Comparison of ENCODE assay signal across 25 cellular contexts in the genomic region with DNA sequence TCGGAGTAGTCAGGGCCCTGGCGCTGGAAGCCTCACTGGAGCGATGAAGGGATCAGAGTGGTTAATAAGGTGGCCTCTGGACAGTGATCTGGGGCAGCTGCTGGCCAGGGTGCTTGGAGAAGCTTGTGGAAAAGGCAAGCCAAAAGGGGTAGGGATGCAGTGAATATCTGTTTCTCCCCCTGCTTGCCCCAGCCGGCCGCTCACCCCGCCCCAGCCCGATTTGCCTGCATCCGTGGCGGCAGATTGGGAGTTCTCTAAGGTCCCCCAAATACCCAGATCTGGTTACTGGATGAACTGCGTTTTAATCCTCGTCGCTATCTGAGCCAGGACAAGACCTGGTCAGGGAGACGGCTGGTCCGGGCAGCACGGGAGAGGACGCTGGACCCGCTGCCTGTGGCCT. TPM values are rescaled to one million over a fixed set of nuclear protein-coding genes. Genes with fewer than 3 reads are reported as not detected.
DNase-seq lines count a peak whose midpoint lies in the region; ATAC-seq, FAIRE-seq and TF ChIP-seq lines count a peak whose summit lies in the region.
"Had no signal": no experiment of that assay in that cellular context is flagged by ENCODE, and none has a peak within 500 bp of the region (broad histone marks: within the 10 kb centered on the region; RNA-seq: fewer than 3 reads in every experiment).

No MANE protein-coding gene starts in this region.

- peak overlapping the region; percentile 85 for H3K4me2 ChIP-seq in Loucy (ENCODE audit: low read depth, low read length, poor library complexity, severe bottlenecking)
- H3K4me2 ChIP-seq: KMS-11 had no signal

- H3K9ac ChIP-seq in Loucy (ENCODE audit: low read depth, low read length, poor library complexity, severe bottlenecking), result peak overlapping the region; percentile 99
- H3K9ac ChIP-seq: KMS-11 had no signal

- TF ChIP-seq POLR2A in breast epithelium (IDR thresholded peaks at IDR 0.05), result no peak

- H3K4me1 ChIP-seq in Loucy (ENCODE audit: insufficient read depth, low read length, poor library complexity, severe bottlenecking) (peaks cover 66% of the 10 kb centered on the region), breast epithelium (peaks cover 0 to 16% of the 10 kb centered on the region in 2 donors), tibial artery (peaks cover 0 to 78% (median 49%) of the 10 kb centered on the region in 4 donors)

- H3K4me1 Mint-ChIP-seq in nephron, result peaks cover 63% of the 10 kb centered on the region
- H3K4me1 Mint-ChIP-seq in activated naive CD8-positive, alpha-beta T cell treated with anti-CD3 and anti-CD28 coated beads for 36 hours, result peaks cover 18% of the 10 kb centered on the region

- no peak overlapping the region for H2AFZ ChIP-seq in Loucy (ENCODE audit: low read length)

- H3K9me3 ChIP-seq in Loucy (ENCODE audit: insufficient read depth, low read depth, low read length) (no peaks in the 10 kb centered on the region), breast epithelium (no peaks in the 10 kb centered on the region), tibial artery (no peaks in the 10 kb centered on the region)
- H3K9me3 ChIP-seq: body of pancreas, heart left ventricle had no signal

- peak overlapping the region; percentile 95 to 98 (median 97) for H3K27ac Mint-ChIP-seq in nephron
- no peak overlapping the region for H3K27ac Mint-ChIP-seq in activated naive CD8-positive, alpha-beta T cell treated with anti-CD3 and anti-CD28 coated beads for 36 hours
- H3K27ac Mint-ChIP-seq: activated naive CD4-positive, alpha-beta T cell treated with anti-CD3 and anti-CD28 coated beads, Interleukin-2, amount 10 ng/mL, durations not matched to agents 7 days and 5 days; memory B cell had no signal

- peak overlapping the region; percentile 95 for H3K4me3 ChIP-seq in Loucy (ENCODE audit: low read length, poor library complexity, severe bottlenecking)
- peak overlapping the region; percentile 65 to 80 (median 71) for H3K4me3 ChIP-seq in breast epithelium
- peak overlapping the region; percentile 69 to 71 for H3K4me3 ChIP-seq in tibial artery
- H3K4me3 ChIP-seq: body of pancreas, coronary artery, heart left ventricle had no signal

- H3F3A ChIP-seq in Loucy (ENCODE audit: low read depth), result peaks cover 10% of the 10 kb centered on the region

- no peaks in the 10 kb centered on the region for H3K9me2 ChIP-seq in Loucy (replicated peaks; ENCODE audit: low read depth, low read length)

- no peaks in the 10 kb centered on the region for H3K36me3 ChIP-seq in Loucy (ENCODE audit: insufficient read depth, low read length)
- H3K36me3 ChIP-seq in breast epithelium, result no peaks in the 10 kb centered on the region
- no peaks in the 10 kb centered on the region for H3K36me3 ChIP-seq in tibial artery
- H3K36me3 ChIP-seq: heart left ventricle had no signal

- H3K4me3 Mint-ChIP-seq in nephron, result peak overlapping the region; percentile 85 to 90 (median 89)
- no peak overlapping the region for H3K4me3 Mint-ChIP-seq in activated naive CD8-positive, alpha-beta T cell treated with anti-CD3 and anti-CD28 coated beads for 36 hours
- H3K4me3 Mint-ChIP-seq: activated naive CD4-positive, alpha-beta T cell treated with anti-CD3 and anti-CD28 coated beads, Interleukin-2, amount 10 ng/mL, durations not matched to agents 7 days and 5 days; memory B cell had no signal

- H3K27me3 ChIP-seq in Loucy (ENCODE audit: insufficient read depth, low read length, poor library complexity, severe bottlenecking), result no peaks in the 10 kb centered on the region
- no peaks in the 10 kb centered on the region for H3K27me3 ChIP-seq in breast epithelium
- no peaks in the 10 kb centered on the region for H3K27me3 ChIP-seq in tibial artery

- peaks cover 6% of the 10 kb centered on the region for H3K27me3 Mint-ChIP-seq in nephron (ENCODE audit: low read depth)
- peaks cover 88% of the 10 kb centered on the region for H3K27me3 Mint-ChIP-seq in activated naive CD8-positive, alpha-beta T cell treated with anti-CD3 and anti-CD28 coated beads for 36 hours

- H3K9me3 Mint-ChIP-seq in nephron, result no peaks in the 10 kb centered on the region
- H3K9me3 Mint-ChIP-seq in activated naive CD8-positive, alpha-beta T cell treated with anti-CD3 and anti-CD28 coated beads for 36 hours, result no peaks in the 10 kb centered on the region
- H3K9me3 Mint-ChIP-seq: activated naive CD4-positive, alpha-beta T cell treated with anti-CD3 and anti-CD28 coated beads, Interleukin-2, amount 10 ng/mL, durations not matched to agents 7 days and 5 days had no signal

- FAIRE-seq in urothelium cell line (lab: Jason Lieb, UNC), result no peak
- FAIRE-seq: D721Med, GM12891, H54, islet of Langerhans, TTC549 had no signal

- H3K36me3 Mint-ChIP-seq in nephron (ENCODE audit: low read depth), result peaks cover 3% of the 10 kb centered on the region
- H3K36me3 Mint-ChIP-seq in activated naive CD8-positive, alpha-beta T cell treated with anti-CD3 and anti-CD28 coated beads for 36 hours, result peaks cover 2% of the 10 kb centered on the region
- H3K36me3 Mint-ChIP-seq: activated naive CD4-positive, alpha-beta T cell treated with anti-CD3 and anti-CD28 coated beads, Interleukin-2, amount 10 ng/mL, durations not matched to agents 7 days and 5 days had no signal

- H4K20me1 ChIP-seq in Loucy (ENCODE audit: insufficient read depth, low read length, poor library complexity, severe bottlenecking), result peaks cover 66% of the 10 kb centered on the region

- intact Hi-C loops in breast epithelium (cut with DNase I; ENCODE audit: low total_unique reads), result no loop called here
- intact Hi-C loops in tibial artery (cut with DNase I; ENCODE audit: low total_unique reads), result no loop called here

- ATAC-seq in GM21737 (IDR thresholded peaks at IDR 0.05; ENCODE audit: unreplicated experiment), result no peak
- ATAC-seq: body of pancreas, right cardiac atrium had no signal

- H3K79me2 ChIP-seq in Loucy (ENCODE audit: insufficient read depth, low read length), result peaks cover 84% of the 10 kb centered on the region

- DNase-seq in breast epithelium (ENCODE audit: low spot score in 2 of 2) (no peak), tibial artery (no peak), urothelium cell line (ENCODE audit: low spot score) (no peak)
- no peak for DNase-seq in activated naive CD8-positive, alpha-beta T cell treated with anti-CD3 and anti-CD28 coated beads for 36 hours
- DNase-seq: activated CD4-positive, alpha-beta T cell treated with anti-CD3 and anti-CD28 coated beads, Interleukin-2, amount 50 U/mL, for 4 hours; activated naive CD4-positive, alpha-beta T cell treated with anti-CD3 and anti-CD28 coated beads, Interleukin-2, amount 10 ng/mL, durations not matched to agents 7 days and 5 days; body of pancreas; erythroblast; heart left ventricle; NCI-H1105 treated with DMSO at 0.1 percent for 48 hours; right cardiac atrium; stimulated activated CD4-positive, alpha-beta T cell treated with anti-CD3 and anti-CD28 coated beads, Interleukin-2, amount 100 ng/mL, for 24 hours had no signal

- H3K27ac ChIP-seq in breast epithelium, result peak overlapping the region; percentile 99
- H3K27ac ChIP-seq in tibial artery, result peak overlapping the region; percentile 98
- H3K27ac ChIP-seq: body of pancreas, coronary artery, KMS-11, RWPE1 had no signal

- TF ChIP-seq CTCF in Loucy (conservative IDR thresholded peaks at IDR 0.05; ENCODE audit: low read length) (no peak), breast epithelium (IDR thresholded peaks at IDR 0.05) (no peak), nephron (IDR thresholded peaks at IDR 0.05; ENCODE audit: unreplicated experiment in 3 of 3) (no peak), tibial artery (IDR thresholded peaks at IDR 0.05) (no peak)

RNA-seq across cellular contexts. Expression of gene HOXC6, which starts 7.2 kb away (rescaled TPM):
- total RNA-seq in breast epithelium, result 1 to 10 TPM; 3.3 to 4.1 (median 4.0) TPM
- not detected for total RNA-seq in activated naive CD8-positive, alpha-beta T cell treated with anti-CD3 and anti-CD28 coated beads for 36 hours
- total RNA-seq: body of pancreas had no signal

RNA-seq across cellular contexts. Expression of gene HOXC5, which starts 11.8 kb away (rescaled TPM):
- total RNA-seq in breast epithelium, result under 1 TPM; 0.73 to 0.98 (median 0.96) TPM
- total RNA-seq in activated naive CD8-positive, alpha-beta T cell treated with anti-CD3 and anti-CD28 coated beads for 36 hours, result not detected
- total RNA-seq: body of pancreas, G401, heart left ventricle, right cardiac atrium had no signal

RNA-seq across cellular contexts. Expression of gene HOXC8, which starts 12.2 kb away (rescaled TPM):
- total RNA-seq in breast epithelium, result 1 to 10 TPM in 2 of 3 donors, under 1 TPM in 1; 0.73 to 5.4 (median 2.0) TPM
- total RNA-seq in activated naive CD8-positive, alpha-beta T cell treated with anti-CD3 and anti-CD28 coated beads for 36 hours, result not detected
- total RNA-seq: body of pancreas, heart left ventricle, right cardiac atrium had no signal

RNA-seq across cellular contexts. Expression of gene HOXC9, which starts 21.0 kb away (rescaled TPM):
- total RNA-seq in breast epithelium, result 10 to 100 TPM in 1 of 3 donors, 1 to 10 TPM in 2; 3.8 to 16.8 (median 4.6) TPM
- total RNA-seq in activated naive CD8-positive, alpha-beta T cell treated with anti-CD3 and anti-CD28 coated beads for 36 hours, result not detected
- total RNA-seq: body of pancreas, heart left ventricle had no signal

RNA-seq across cellular contexts. Expression of gene HOXC4, which starts 32.6 kb away (rescaled TPM):
- 1 to 10 TPM; 1.8 to 2.3 (median 1.9) TPM for total RNA-seq in breast epithelium
- 1 to 10 TPM in 1 of 2 experiments, under 1 TPM in 1; 0.56 to 1.0 TPM for total RNA-seq in activated naive CD8-positive, alpha-beta T cell treated with anti-CD3 and anti-CD28 coated beads for 36 hours
- total RNA-seq: body of pancreas had no signal

Comparison
In these comparisons a context has a peak if more than half of its experiments do, and no peak if none do; other contexts are left out.
1. RNA of gene HOXC6, which starts 7.2 kb away (total RNA-seq): 3.3 to 4.1 TPM in breast epithelium; not detected in activated naive CD8-positive, alpha-beta T cell treated with anti-CD3 and anti-CD28 coated beads for 36 hours; every median in the first group is over 4 times any median in the second.
2. Peak in every context shown above with its lines, with median percentiles within 50 percentile points of each other: H3K4me3 ChIP-seq.